Comparison of ENCODE assay signal across 8 cellular contexts in genomic region chr18:79071037-79071960, GRCh38. TPM values are rescaled to one million over a fixed set of nuclear protein-coding genes. Genes with fewer than 3 reads are reported as not detected.
A peak's percentile ranks its signal among the peaks of the same experiment; 100 is the strongest.
DNase-seq lines count a peak whose midpoint lies in the region; ATAC-seq and TF ChIP-seq lines count a peak whose summit lies in the region.

No MANE protein-coding gene starts in this region.

- H3K4me3 ChIP-seq in NB4 (ENCODE audit: low read depth, low read length), result peak overlapping the region; percentile 97

- no peak for TF ChIP-seq POLR2A in NB4 (IDR thresholded peaks at IDR 0.05; ENCODE audit: extremely low read depth, insufficient read length)

- peaks cover 31% of the 10 kb centered on the region for H3K36me3 Mint-ChIP-seq in activated naive CD8-positive, alpha-beta T cell treated with anti-CD3 and anti-CD28 coated beads, Interleukin-2, amount 10 ng/mL, durations not matched to agents 7 days and 5 days
- peaks cover 46% of the 10 kb centered on the region for H3K36me3 Mint-ChIP-seq in neural crest cell (ENCODE audit: low read depth)

- ATAC-seq in activated naive CD8-positive, alpha-beta T cell treated with anti-CD3 and anti-CD28 coated beads, Interleukin-2, amount 10 ng/mL, durations not matched to agents 7 days and 5 days (ENCODE audit: low read depth), result no peak
- ATAC-seq in GM21528 (IDR thresholded peaks at IDR 0.05; ENCODE audit: low FRiP score, unreplicated experiment), result no peak

- peaks cover 11% of the 10 kb centered on the region for H3K9me3 Mint-ChIP-seq in activated naive CD8-positive, alpha-beta T cell treated with anti-CD3 and anti-CD28 coated beads, Interleukin-2, amount 10 ng/mL, durations not matched to agents 7 days and 5 days
- peaks cover 31% of the 10 kb centered on the region for H3K9me3 Mint-ChIP-seq in neural crest cell

- DNase-seq in NCI-H82 (lab: John Stamatoyannopoulos, UW), result peak; percentile 43
- no peak for DNase-seq in NCI-H82 treated with DMSO at 0.1 percent for 48 hours (lab: John Stamatoyannopoulos, UW; ENCODE audit: unreplicated experiment)
- peak; percentile 55 for DNase-seq in NB4 (ENCODE audit: low read depth)
- no peak for DNase-seq in activated naive CD8-positive, alpha-beta T cell treated with anti-CD3 and anti-CD28 coated beads, Interleukin-2, amount 10 ng/mL, durations not matched to agents 7 days and 5 days
- no peak for DNase-seq in neural crest cell (ENCODE audit: low read depth, low spot score)
- DNase-seq in stimulated activated CD4-positive, alpha-beta T cell treated with anti-CD3 and anti-CD28 coated beads, Interleukin-12 subunit alpha, Interleukin-12 subunit beta, amount 100 ng/mL, for 4 hours, result no peak
- no peak for DNase-seq in activated effector memory CD4-positive, alpha-beta T cell treated with anti-CD3 and anti-CD28 coated beads, Interleukin-2, amount 50 U/mL, for 16 hours

- peaks cover 26% of the 10 kb centered on the region for H3K4me1 Mint-ChIP-seq in activated naive CD8-positive, alpha-beta T cell treated with anti-CD3 and anti-CD28 coated beads, Interleukin-2, amount 10 ng/mL, durations not matched to agents 7 days and 5 days
- H3K4me1 Mint-ChIP-seq in neural crest cell, result peaks cover 25% of the 10 kb centered on the region

- H3K27ac Mint-ChIP-seq in activated naive CD8-positive, alpha-beta T cell treated with anti-CD3 and anti-CD28 coated beads, Interleukin-2, amount 10 ng/mL, durations not matched to agents 7 days and 5 days, result peak overlapping the region; percentile 7
- H3K27ac Mint-ChIP-seq in neural crest cell (ENCODE audit: unreplicated experiment), result no peak overlapping the region

- peak overlapping the region; percentile 91 for H3K4me3 Mint-ChIP-seq in activated naive CD8-positive, alpha-beta T cell treated with anti-CD3 and anti-CD28 coated beads, Interleukin-2, amount 10 ng/mL, durations not matched to agents 7 days and 5 days
- peak overlapping the region; percentile 97 for H3K4me3 Mint-ChIP-seq in neural crest cell

- H3K27me3 Mint-ChIP-seq in activated naive CD8-positive, alpha-beta T cell treated with anti-CD3 and anti-CD28 coated beads, Interleukin-2, amount 10 ng/mL, durations not matched to agents 7 days and 5 days, result no peaks in the 10 kb centered on the region
- peaks cover 18% of the 10 kb centered on the region for H3K27me3 Mint-ChIP-seq in neural crest cell (ENCODE audit: low read depth)

- TF ChIP-seq CTCF in NB4 (IDR thresholded peaks at IDR 0.05; ENCODE audit: low read depth, low read length) (no peak), neural crest cell (conservative IDR thresholded peaks at IDR 0.05) (no peak)

- POLR2A ChIA-PET in activated naive CD8-positive, alpha-beta T cell treated with anti-CD3 and anti-CD28 coated beads, Interleukin-2, amount 10 ng/mL, durations not matched to agents 7 days and 5 days (lab: Charles Lee), result no interaction called here

RNA-seq across cellular contexts. Expression of gene ATP9B, which starts 2.1 kb away (rescaled TPM):
- total RNA-seq in activated naive CD8-positive, alpha-beta T cell treated with anti-CD3 and anti-CD28 coated beads, Interleukin-2, amount 10 ng/mL, durations not matched to agents 7 days and 5 days, result 10 to 100 TPM; 34.2 to 39.0 TPM
- 32.9 and 33.8 TPM in 2 replicates for total RNA-seq in neural crest cell

Comparison
In these comparisons a context has a peak if more than half of its experiments do, and no peak if none do; other contexts are left out.
1. DNase-seq: peak in NCI-H82 (single experiment) and NB4 (single experiment); none in NCI-H82 treated with DMSO at 0.1 percent for 48 hours (single experiment), activated naive CD8-positive, alpha-beta T cell treated with anti-CD3 and anti-CD28 coated beads, Interleukin-2, amount 10 ng/mL, durations not matched to agents 7 days and 5 days (single experiment), neural crest cell (single experiment), stimulated activated CD4-positive, alpha-beta T cell treated with anti-CD3 and anti-CD28 coated beads, Interleukin-12 subunit alpha, Interleukin-12 subunit beta, amount 100 ng/mL, for 4 hours (single experiment) and activated effector memory CD4-positive, alpha-beta T cell treated with anti-CD3 and anti-CD28 coated beads, Interleukin-2, amount 50 U/mL, for 16 hours (single experiment).